Comparison of ENCODE assay signal across 11 cellular contexts in genomic region chr2:71458413-71459083, GRCh38. TPM values are rescaled to one million over a fixed set of nuclear protein-coding genes. Genes with fewer than 3 reads are reported as not detected.
A peak's percentile ranks its signal among the peaks of the same experiment; 100 is the strongest.
DNase-seq lines count a peak whose midpoint lies in the region; ATAC-seq and TF ChIP-seq lines count a peak whose summit lies in the region.
"Had no signal": no experiment of that assay in that cellular context is flagged by ENCODE, and none has a peak within 500 bp of the region (broad histone marks: within the 10 kb centered on the region; RNA-seq: fewer than 3 reads in every experiment).

No MANE protein-coding gene starts in this region.

- H3K9ac ChIP-seq in liver (ENCODE audit: low read depth in 1 of 2, low read length in 2 of 2) = no peak overlapping the region

- no peak overlapping the region for H3K4me3 Mint-ChIP-seq in MCF 10A (ENCODE audit: unreplicated experiment)
- H3K4me3 Mint-ChIP-seq in dendritic cell treated with granulocyte-macrophage colony-stimulating factor and Interleukin-4, amounts not matched to agents 40 ng/mL and 50 ng/mL, for 4 days = no peak overlapping the region
- H3K4me3 Mint-ChIP-seq in naive thymus-derived CD8-positive, alpha-beta T cell = no peak overlapping the region
- H3K4me3 Mint-ChIP-seq: activated CD4-positive, alpha-beta memory T cell treated with anti-CD3 and anti-CD28 coated beads for 36 hours had no signal

- H3K4me1 Mint-ChIP-seq in MCF 10A (ENCODE audit: insufficient read depth, unreplicated experiment) = peaks cover 13% of the 10 kb centered on the region
- peaks cover 71% of the 10 kb centered on the region for H3K4me1 Mint-ChIP-seq in dendritic cell treated with granulocyte-macrophage colony-stimulating factor and Interleukin-4, amounts not matched to agents 40 ng/mL and 50 ng/mL, for 4 days (ENCODE audit: low read depth)
- H3K4me1 Mint-ChIP-seq in naive thymus-derived CD8-positive, alpha-beta T cell = peaks cover 1 to 25% (median 12%) of the 10 kb centered on the region in 4 donors

- no peak for ATAC-seq in GM21528 (IDR thresholded peaks at IDR 0.05; ENCODE audit: low FRiP score, unreplicated experiment)
- ATAC-seq in naive thymus-derived CD8-positive, alpha-beta T cell = no peak
- ATAC-seq: foreskin keratinocyte had no signal

- H3K27ac Mint-ChIP-seq in MCF 10A (ENCODE audit: low read depth, unreplicated experiment) = no peak overlapping the region
- H3K27ac Mint-ChIP-seq in dendritic cell treated with granulocyte-macrophage colony-stimulating factor and Interleukin-4, amounts not matched to agents 40 ng/mL and 50 ng/mL, for 4 days = peak overlapping the region; percentile 13
- H3K27ac Mint-ChIP-seq in naive thymus-derived CD8-positive, alpha-beta T cell = no peak overlapping the region
- H3K27ac Mint-ChIP-seq: activated CD4-positive, alpha-beta memory T cell treated with anti-CD3 and anti-CD28 coated beads for 36 hours had no signal

- H3K27me3 ChIP-seq in breast epithelium (peaks cover 0 to 20% of the 10 kb centered on the region in 2 donors), liver (ENCODE audit: control insufficient read depth in 4 of 4, insufficient read depth in 4 of 4, low read length in 3 of 4) (no peaks in the 10 kb centered on the region)

- WGBS in liver = 71% methylated on average over 7 of the region's 7 CpGs

- BruUV-seq in MCF 10A (replicated peaks; lab: Mats Ljungman, UMichigan) = no TSS peak

- H3K36me3 Mint-ChIP-seq in MCF 10A (ENCODE audit: insufficient read depth, unreplicated experiment) = peaks cover 6% of the 10 kb centered on the region
- H3K36me3 Mint-ChIP-seq in dendritic cell treated with granulocyte-macrophage colony-stimulating factor and Interleukin-4, amounts not matched to agents 40 ng/mL and 50 ng/mL, for 4 days (ENCODE audit: low read depth) = peaks cover 63% of the 10 kb centered on the region
- H3K36me3 Mint-ChIP-seq in naive thymus-derived CD8-positive, alpha-beta T cell = no peaks in the 10 kb centered on the region
- H3K36me3 Mint-ChIP-seq: activated CD4-positive, alpha-beta memory T cell treated with anti-CD3 and anti-CD28 coated beads for 36 hours had no signal

- intact Hi-C loops in MCF 10A (cut with micrococcal nuclease) = no loop called here
- intact Hi-C loops in breast epithelium (cut with DNase I; ENCODE audit: low total_unique reads) = no loop called here
- intact Hi-C loops in dendritic cell treated with granulocyte-macrophage colony-stimulating factor and Interleukin-4, amounts not matched to agents 40 ng/mL and 50 ng/mL, for 4 days (cut with micrococcal nuclease) = no loop called here

- TF ChIP-seq CTCF in MCF 10A (IDR thresholded peaks at IDR 0.05; ENCODE audit: unreplicated experiment) (no peak), breast epithelium (IDR thresholded peaks at IDR 0.05) (no peak), liver (IDR thresholded peaks at IDR 0.05; ENCODE audit: low read depth, low read length, missing input control) (no peak)

- peaks cover 10 to 14% of the 10 kb centered on the region in 2 donors for H3K9me3 ChIP-seq in breast epithelium
- no peaks in the 10 kb centered on the region for H3K9me3 ChIP-seq in liver (ENCODE audit: control insufficient read depth in 4 of 4, low read length in 3 of 4)

- H3K27me3 Mint-ChIP-seq in MCF 10A (ENCODE audit: insufficient read depth, unreplicated experiment) = no peaks in the 10 kb centered on the region
- H3K27me3 Mint-ChIP-seq in dendritic cell treated with granulocyte-macrophage colony-stimulating factor and Interleukin-4, amounts not matched to agents 40 ng/mL and 50 ng/mL, for 4 days = peaks cover 15% of the 10 kb centered on the region
- peaks cover 16 to 50% (median 38%) of the 10 kb centered on the region in 5 donors for H3K27me3 Mint-ChIP-seq in naive thymus-derived CD8-positive, alpha-beta T cell

- H3K9me3 Mint-ChIP-seq in MCF 10A (ENCODE audit: unreplicated experiment) = no peaks in the 10 kb centered on the region
- no peaks in the 10 kb centered on the region for H3K9me3 Mint-ChIP-seq in dendritic cell treated with granulocyte-macrophage colony-stimulating factor and Interleukin-4, amounts not matched to agents 40 ng/mL and 50 ng/mL, for 4 days
- peaks cover 0 to 7% (median 0%) of the 10 kb centered on the region in 9 donors for H3K9me3 Mint-ChIP-seq in naive thymus-derived CD8-positive, alpha-beta T cell
- H3K9me3 Mint-ChIP-seq: activated CD4-positive, alpha-beta memory T cell treated with anti-CD3 and anti-CD28 coated beads for 36 hours had no signal

- peak overlapping the region in 1 of 2 donors; percentile 35 for H3K27ac ChIP-seq in breast epithelium
- peak overlapping the region; percentile 8 to 42 for H3K27ac ChIP-seq in liver (ENCODE audit: low read depth in 1 of 2, low read length in 2 of 2)
- H3K27ac ChIP-seq: foreskin keratinocyte had no signal

- TF ChIP-seq POLR2A in breast epithelium (IDR thresholded peaks at IDR 0.05) = no peak

- peak; percentile 44 for DNase-seq in MCF 10A (ENCODE audit: unreplicated experiment)
- no peak for DNase-seq in breast epithelium (ENCODE audit: low spot score in 2 of 2)
- DNase-seq in effector CD8-positive, alpha-beta T cell (lab: John Stamatoyannopoulos, UW) = no peak
- DNase-seq in NCI-H2107 (lab: John Stamatoyannopoulos, UW) = no peak
- no peak for DNase-seq in naive thymus-derived CD8-positive, alpha-beta T cell
- DNase-seq: activated CD4-positive, alpha-beta memory T cell treated with anti-CD3 and anti-CD28 coated beads for 36 hours; foreskin keratinocyte; NCI-H2171 treated with DMSO at 0.1 percent for 48 hours had no signal

- no peak for TF ChIP-seq RAD21 in liver (IDR thresholded peaks at IDR 0.05)

- CTCF ChIA-PET in MCF 10A (lab: Yijun Ruan, JAX) = interaction anchor here (0.6 to 1.2 kb wide), 4 partner anchors 11 to 552 kb away, joined by 3 read pairs; no protein-coding TSS in a partner anchor

- POLR2A ChIA-PET in MCF 10A (lab: Yijun Ruan, JAX) = interaction anchor here (1.0 kb wide), 1 partner anchor 28 kb away, joined by 3 read pairs; no protein-coding TSS in a partner anchor
- POLR2A ChIA-PET in naive thymus-derived CD8-positive, alpha-beta T cell (lab: Charles Lee) = no interaction called here

- H3K4me3 ChIP-seq in breast epithelium (no peak overlapping the region), liver (ENCODE audit: low read depth in 1 of 3, low read length in 3 of 3) (no peak overlapping the region)

- H3K4me1 ChIP-seq in breast epithelium (peaks cover 0 to 4% of the 10 kb centered on the region in 2 donors), liver (ENCODE audit: control insufficient read depth in 4 of 4, insufficient read depth in 4 of 4, low read length in 3 of 4) (peaks cover 17 to 77% (median 64%) of the 10 kb centered on the region in 4 donors)
- H3K4me1 ChIP-seq: foreskin keratinocyte had no signal

- no peaks in the 10 kb centered on the region for H3K36me3 ChIP-seq in breast epithelium
- H3K36me3 ChIP-seq in liver (ENCODE audit: control insufficient read depth in 4 of 4, insufficient read depth in 3 of 4, low read depth in 1 of 4, low read length in 3 of 4) = no peaks in the 10 kb centered on the region

TF ChIP-seq in liver, 16 proteins besides CTCF, POLR2A, EP300 and RAD21:
- TF ChIP-seq JUND (IDR thresholded peaks at IDR 0.05) (peak in 1 of 2 donors; percentile 22), RXRA (IDR thresholded peaks at IDR 0.05) (peak; percentile 46 to 50), SP1 (IDR thresholded peaks at IDR 0.05) (peak; percentile 75), EGR1 (IDR thresholded peaks at IDR 0.05; ENCODE audit: low read depth in 2 of 2) (no peak), FOXA1 (IDR thresholded peaks at IDR 0.05) (no peak), HNF4A (conservative IDR thresholded peaks at IDR 0.05) (peak; percentile 27 to 59)
- TF ChIP-seq, protein P1, sequence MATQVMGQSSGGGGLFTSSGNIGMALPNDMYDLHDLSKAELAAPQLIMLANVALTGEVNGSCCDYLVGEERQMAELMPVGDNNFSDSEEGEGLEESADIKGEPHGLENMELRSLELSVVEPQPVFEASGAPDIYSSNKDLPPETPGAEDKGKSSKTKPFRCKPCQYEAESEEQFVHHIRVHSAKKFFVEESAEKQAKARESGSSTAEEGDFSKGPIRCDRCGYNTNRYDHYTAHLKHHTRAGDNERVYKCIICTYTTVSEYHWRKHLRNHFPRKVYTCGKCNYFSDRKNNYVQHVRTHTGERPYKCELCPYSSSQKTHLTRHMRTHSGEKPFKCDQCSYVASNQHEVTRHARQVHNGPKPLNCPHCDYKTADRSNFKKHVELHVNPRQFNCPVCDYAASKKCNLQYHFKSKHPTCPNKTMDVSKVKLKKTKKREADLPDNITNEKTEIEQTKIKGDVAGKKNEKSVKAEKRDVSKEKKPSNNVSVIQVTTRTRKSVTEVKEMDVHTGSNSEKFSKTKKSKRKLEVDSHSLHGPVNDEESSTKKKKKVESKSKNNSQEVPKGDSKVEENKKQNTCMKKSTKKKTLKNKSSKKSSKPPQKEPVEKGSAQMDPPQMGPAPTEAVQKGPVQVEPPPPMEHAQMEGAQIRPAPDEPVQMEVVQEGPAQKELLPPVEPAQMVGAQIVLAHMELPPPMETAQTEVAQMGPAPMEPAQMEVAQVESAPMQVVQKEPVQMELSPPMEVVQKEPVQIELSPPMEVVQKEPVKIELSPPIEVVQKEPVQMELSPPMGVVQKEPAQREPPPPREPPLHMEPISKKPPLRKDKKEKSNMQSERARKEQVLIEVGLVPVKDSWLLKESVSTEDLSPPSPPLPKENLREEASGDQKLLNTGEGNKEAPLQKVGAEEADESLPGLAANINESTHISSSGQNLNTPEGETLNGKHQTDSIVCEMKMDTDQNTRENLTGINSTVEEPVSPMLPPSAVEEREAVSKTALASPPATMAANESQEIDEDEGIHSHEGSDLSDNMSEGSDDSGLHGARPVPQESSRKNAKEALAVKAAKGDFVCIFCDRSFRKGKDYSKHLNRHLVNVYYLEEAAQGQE (IDR thresholded peaks at IDR 0.05) = peak; percentile 38

RNA-seq across cellular contexts. Expression of gene DYSF, which starts 5.2 kb away (rescaled TPM):
- total RNA-seq in MCF 10A (2022) (2.0 and 2.1 TPM in 2 replicates), breast epithelium (10 to 100 TPM in 1 of 3 donors, 1 to 10 TPM in 2; 3.0 to 15.7 (median 4.8) TPM), liver (10 to 100 TPM; 15.1 to 20.8 TPM)
- polyA plus RNA-seq in liver = 10 to 100 TPM in 1 of 2 donors, 1 to 10 TPM in 1; 8.5 to 12.0 TPM
- total RNA-seq in naive thymus-derived CD8-positive, alpha-beta T cell = 1 to 10 TPM; 3.4 to 3.5 TPM
- polyA plus RNA-seq in naive thymus-derived CD8-positive, alpha-beta T cell = 1 to 10 TPM; 3.0 to 3.2 (median 3.0) TPM
- total RNA-seq: activated CD4-positive, alpha-beta memory T cell treated with anti-CD3 and anti-CD28 coated beads for 36 hours had no signal
